13 cellular contexts compared by ENCODE assay signal in the genomic region with DNA sequence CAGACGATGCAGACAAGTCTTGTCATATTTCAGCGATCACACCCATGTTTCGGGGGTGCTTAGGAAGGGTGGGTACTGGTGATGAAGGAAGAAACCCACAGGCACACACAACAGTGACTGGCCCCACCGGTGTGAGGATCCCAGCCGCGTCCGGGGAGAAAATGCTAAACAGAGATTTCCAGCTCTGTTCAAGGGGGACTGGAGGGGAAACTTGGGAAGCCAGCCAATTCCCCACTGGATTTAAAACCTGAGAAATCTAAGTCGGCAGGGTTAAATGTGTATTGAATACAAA. TPM values are rescaled to one million over a fixed set of nuclear protein-coding genes. Genes with fewer than 3 reads are reported as not detected.
"Had no signal": no experiment of that assay in that cellular context is flagged by ENCODE, and none has a peak within 500 bp of the region (broad histone marks: within the 10 kb centered on the region; RNA-seq: fewer than 3 reads in every experiment).

No MANE protein-coding gene starts in this region.

- H3K4me1 ChIP-seq: colonic mucosa, parathyroid adenoma had no signal

- H3K27me3 ChIP-seq: colonic mucosa, esophagus muscularis mucosa had no signal

- H3K36me3 ChIP-seq: colonic mucosa had no signal

- H3K9ac ChIP-seq: parathyroid adenoma had no signal

- H3K79me2 ChIP-seq: parathyroid adenoma had no signal

- H3K4me3 ChIP-seq: colonic mucosa, esophagus muscularis mucosa had no signal

- H2AFZ ChIP-seq: parathyroid adenoma had no signal

- DNase-seq: activated CD4-positive, alpha-beta memory T cell treated with anti-CD3 and anti-CD28 coated beads, Interleukin-2, amount 10 ng/mL, durations not matched to agents 7 days and 5 days; activated naive CD4-positive, alpha-beta T cell treated with anti-CD3 and anti-CD28 coated beads, Interleukin-2, amount 50 U/mL, for 16 hours; activated T-cell treated with anti-CD3 and anti-CD28 coated beads, Interleukin-2, amount 50 U/mL, for 24 hours; caudate nucleus; colonic mucosa; kidney glomerular epithelial cell; mesendoderm; T-cell; WERI-Rb-1 had no signal

- H3K9me3 ChIP-seq: colonic mucosa, esophagus muscularis mucosa had no signal

- ATAC-seq: stimulated activated effector memory CD8-positive, alpha-beta T cell treated with anti-CD3 and anti-CD28 coated beads, Interleukin-12 subunit alpha, Interleukin-12 subunit beta, amount 100 ng/mL, for 72 hours; T-cell had no signal

- H3K27ac ChIP-seq: colonic mucosa, esophagus muscularis mucosa, parathyroid adenoma, WERI-Rb-1 had no signal

RNA-seq across cellular contexts. Expression of a gene that starts 51.5 kb away (rescaled TPM):
- total RNA-seq: lower leg skin had no signal
